In genomic region chr18:23357992-23358594, GRCh38 we compare ENCODE assay signal across 8 cellular contexts.
DNase-seq lines count a peak whose midpoint lies in the region; ATAC-seq and TF ChIP-seq lines count a peak whose summit lies in the region.
"Had no signal": no experiment of that assay in that cellular context is flagged by ENCODE, and none has a peak within 500 bp of the region (broad histone marks: within the 10 kb centered on the region; RNA-seq: fewer than 3 reads in every experiment).

No MANE protein-coding gene starts in this region.

- ATAC-seq in HG03565 (IDR thresholded peaks at IDR 0.05; ENCODE audit: unreplicated experiment): no peak

- no peak overlapping the region for H2AFZ ChIP-seq in OCI-LY7 (ENCODE audit: low read length)
- no peak overlapping the region for H2AFZ ChIP-seq in mesenchymal stem cell (ENCODE audit: low read depth, low read length)

- no peak overlapping the region for H3K14ac ChIP-seq in mesenchymal stem cell (ENCODE audit: low read length in 2 of 2)

- TF ChIP-seq POLR2A in suprapubic skin (IDR thresholded peaks at IDR 0.05): no peak

- H3K9me2 ChIP-seq in OCI-LY7 (ENCODE audit: insufficient read depth, low read length): no peaks in the 10 kb centered on the region

- peak overlapping the region in 1 of 2 experiments; percentile 49 for H2BK12ac ChIP-seq in mesenchymal stem cell (ENCODE audit: low read length in 2 of 2)

- H3K18ac ChIP-seq in mesenchymal stem cell (ENCODE audit: low read depth in 1 of 2, low read length in 2 of 2): peak overlapping the region in 1 of 2 experiments; percentile 32

- 93% methylated on average over 13 of the region's 13 CpGs for WGBS in mesenchymal stem cell
- 49% methylated on average over 13 of the region's 13 CpGs for WGBS in suprapubic skin

- intact Hi-C loops in OCI-LY7 (cut with micrococcal nuclease; ENCODE audit: unreplicated experiment): loop anchor here (1.0 to 2.0 kb wide), 3 partner anchors 116 to 227 kb away; no protein-coding TSS in a partner anchor
- intact Hi-C loops in dendritic cell treated with granulocyte-macrophage colony-stimulating factor and Interleukin-4, amounts not matched to agents 40 ng/mL and 50 ng/mL, for 4 days (cut with micrococcal nuclease): no loop called here

- peak overlapping the region; percentile 76 for H3K9ac ChIP-seq in mesenchymal stem cell (ENCODE audit: low read length)

- no peaks in the 10 kb centered on the region for H3K79me1 ChIP-seq in mesenchymal stem cell (replicated peaks; ENCODE audit: low read length, poor library complexity, severe bottlenecking)

- peak overlapping the region; percentile 8 for H3K27ac Mint-ChIP-seq in dendritic cell treated with granulocyte-macrophage colony-stimulating factor and Interleukin-4, amounts not matched to agents 40 ng/mL and 50 ng/mL, for 4 days
- H3K27ac Mint-ChIP-seq in endothelial cell (ENCODE audit: unreplicated experiment): no peak overlapping the region

- DNase-seq in OCI-LY7 (ENCODE audit: low spot score) (no peak), mesenchymal stem cell (no peak), suprapubic skin (ENCODE audit: low spot score in 2 of 2) (no peak), endothelial cell (ENCODE audit: low spot score) (no peak), T-helper 9 cell (no peak)

- no peak overlapping the region for H2BK5ac ChIP-seq in mesenchymal stem cell (ENCODE audit: low read depth, low read length, poor library complexity, severe bottlenecking)

- H4K91ac ChIP-seq in mesenchymal stem cell (ENCODE audit: low read length): no peak overlapping the region

- no TSS peak for BruUV-seq in OCI-LY7 (replicated peaks; lab: Mats Ljungman, UMichigan)

- no peak overlapping the region for H2AK5ac ChIP-seq in mesenchymal stem cell (ENCODE audit: low read length, severe bottlenecking)

- H4K20me1 ChIP-seq in OCI-LY7 (ENCODE audit: insufficient read depth, low read length): no peaks in the 10 kb centered on the region

- peaks cover 25% of the 10 kb centered on the region for H3K4me1 Mint-ChIP-seq in dendritic cell treated with granulocyte-macrophage colony-stimulating factor and Interleukin-4, amounts not matched to agents 40 ng/mL and 50 ng/mL, for 4 days (ENCODE audit: low read depth)
- H3K4me1 Mint-ChIP-seq in endothelial cell (ENCODE audit: unreplicated experiment): peaks cover 28% of the 10 kb centered on the region

- peaks cover 5% of the 10 kb centered on the region for H3K27me3 Mint-ChIP-seq in dendritic cell treated with granulocyte-macrophage colony-stimulating factor and Interleukin-4, amounts not matched to agents 40 ng/mL and 50 ng/mL, for 4 days
- no peaks in the 10 kb centered on the region for H3K27me3 Mint-ChIP-seq in endothelial cell (ENCODE audit: unreplicated experiment)
- H3K27me3 Mint-ChIP-seq: memory B cell had no signal

- peak overlapping the region; percentile 64 for H3K27ac ChIP-seq in OCI-LY7 (ENCODE audit: low read depth, low read length, poor library complexity, severe bottlenecking)
- no peak overlapping the region for H3K27ac ChIP-seq in mesenchymal stem cell (ENCODE audit: low read length, poor library complexity, severe bottlenecking)
- peak overlapping the region; percentile 64 for H3K27ac ChIP-seq in suprapubic skin

- H3K4me2 ChIP-seq in OCI-LY7 (ENCODE audit: low read length): peak overlapping the region; percentile 71
- no peak overlapping the region for H3K4me2 ChIP-seq in mesenchymal stem cell (ENCODE audit: low read length, poor library complexity, severe bottlenecking)

- H4K8ac ChIP-seq in mesenchymal stem cell (ENCODE audit: low read length): no peak overlapping the region

- no peak for TF ChIP-seq CTCF in OCI-LY7 (conservative IDR thresholded peaks at IDR 0.05; ENCODE audit: low read length)
- TF ChIP-seq CTCF in suprapubic skin (IDR thresholded peaks at IDR 0.05): no peak
- TF ChIP-seq CTCF in endothelial cell (IDR thresholded peaks at IDR 0.05; ENCODE audit: unreplicated experiment): no peak

- CTCF ChIA-PET in OCI-LY7 (lab: Charles Lee; ENCODE audit: unreplicated experiment): interaction anchor here (0.7 to 1.0 kb wide), 2 partner anchors 225 to 279 kb away, joined by 3 to 5 read pairs; no protein-coding TSS in a partner anchor

- H3K36me3 Mint-ChIP-seq in dendritic cell treated with granulocyte-macrophage colony-stimulating factor and Interleukin-4, amounts not matched to agents 40 ng/mL and 50 ng/mL, for 4 days (ENCODE audit: low read depth): peaks cover 7% of the 10 kb centered on the region
- peaks cover 29% of the 10 kb centered on the region for H3K36me3 Mint-ChIP-seq in endothelial cell (ENCODE audit: low read depth, unreplicated experiment)

- H3K4me3 ChIP-seq in OCI-LY7 (ENCODE audit: low read depth, low read length, poor library complexity, severe bottlenecking): peak overlapping the region; percentile 40
- H3K4me3 ChIP-seq in mesenchymal stem cell (ENCODE audit: insufficient read depth in 1 of 2, low read depth in 1 of 2, low read length in 2 of 2): peak overlapping the region in 1 of 2 experiments; percentile 65
- peak overlapping the region; percentile 20 for H3K4me3 ChIP-seq in suprapubic skin

- H3K23ac ChIP-seq in mesenchymal stem cell (ENCODE audit: low read length in 2 of 2): no peak overlapping the region

- no peaks in the 10 kb centered on the region for H3K9me3 Mint-ChIP-seq in dendritic cell treated with granulocyte-macrophage colony-stimulating factor and Interleukin-4, amounts not matched to agents 40 ng/mL and 50 ng/mL, for 4 days
- no peaks in the 10 kb centered on the region for H3K9me3 Mint-ChIP-seq in endothelial cell (ENCODE audit: unreplicated experiment)
- H3K9me3 Mint-ChIP-seq: memory B cell had no signal

- H3K4ac ChIP-seq in mesenchymal stem cell (ENCODE audit: low read depth in 1 of 2, low read length in 2 of 2): peak overlapping the region in 1 of 2 experiments; percentile 4

- peaks cover 24% of the 10 kb centered on the region for H3K4me1 ChIP-seq in OCI-LY7 (ENCODE audit: insufficient read depth, low read length, poor library complexity, severe bottlenecking)
- peaks cover 7% of the 10 kb centered on the region for H3K4me1 ChIP-seq in mesenchymal stem cell (ENCODE audit: control insufficient read depth, insufficient read depth, low read depth, low read length)
- peaks cover 33% of the 10 kb centered on the region for H3K4me1 ChIP-seq in suprapubic skin

- H2BK120ac ChIP-seq in mesenchymal stem cell (ENCODE audit: low read depth, low read length): no peak overlapping the region

- no peak overlapping the region for H3K4me3 Mint-ChIP-seq in dendritic cell treated with granulocyte-macrophage colony-stimulating factor and Interleukin-4, amounts not matched to agents 40 ng/mL and 50 ng/mL, for 4 days
- H3K4me3 Mint-ChIP-seq in endothelial cell (ENCODE audit: unreplicated experiment): no peak overlapping the region

- no peak for TF ChIP-seq EP300 in suprapubic skin (IDR thresholded peaks at IDR 0.05)

- no peak overlapping the region for H2BK15ac ChIP-seq in mesenchymal stem cell (ENCODE audit: low read depth, poor library complexity, severe bottlenecking)

- no peaks in the 10 kb centered on the region for H3K27me3 ChIP-seq in mesenchymal stem cell (ENCODE audit: control insufficient read depth in 1 of 2, insufficient read depth in 1 of 2, low read length in 2 of 2)
- H3K27me3 ChIP-seq in suprapubic skin: no peaks in the 10 kb centered on the region

- H3K79me2 ChIP-seq in OCI-LY7 (ENCODE audit: insufficient read depth, low read depth, low read length): no peaks in the 10 kb centered on the region

- H3K36me3 ChIP-seq in OCI-LY7 (ENCODE audit: insufficient read depth, low read length) (peaks cover 26% of the 10 kb centered on the region), mesenchymal stem cell (ENCODE audit: control insufficient read depth in 1 of 2, insufficient read depth in 2 of 2, low read depth in 1 of 2, low read length in 2 of 2) (peaks cover 4% of the 10 kb centered on the region in 2 experiments), suprapubic skin (no peaks in the 10 kb centered on the region)

- POLR2A ChIA-PET in OCI-LY7 (lab: Charles Lee): interaction anchor here (0.6 to 1.6 kb wide), 3 partner anchors 118 to 225 kb away, joined by 3 to 7 read pairs (median 6); no protein-coding TSS in a partner anchor

- H3K9me3 ChIP-seq in OCI-LY7 (ENCODE audit: low read length) (peaks cover 13% of the 10 kb centered on the region; the same call in 1 of the 2 replicates), mesenchymal stem cell (ENCODE audit: control insufficient read depth, low read length) (no peaks in the 10 kb centered on the region), suprapubic skin (no peaks in the 10 kb centered on the region)
